24 cellular contexts compared by ENCODE assay signal in genomic region chr2:30771200-30771599, GRCh38. TPM values are rescaled to one million over a fixed set of nuclear protein-coding genes. Genes with fewer than 3 reads are reported as not detected.
A peak's percentile ranks its signal among the peaks of the same experiment; 100 is the strongest.
DNase-seq lines count a peak whose midpoint lies in the region; ATAC-seq and TF ChIP-seq lines count a peak whose summit lies in the region.
"Had no signal": no experiment of that assay in that cellular context is flagged by ENCODE, and none has a peak within 500 bp of the region (broad histone marks: within the 10 kb centered on the region; RNA-seq: fewer than 3 reads in every experiment).

No MANE protein-coding gene starts in this region.

- no peak overlapping the region for H2AFZ ChIP-seq in mammary epithelial cell (ENCODE audit: low read depth, low read length)

- H3K79me2 ChIP-seq in mammary epithelial cell (ENCODE audit: insufficient read depth, low read length) = no peaks in the 10 kb centered on the region

- POLR2A ChIA-PET in MCF 10A (lab: Yijun Ruan, JAX) = no interaction called here

- no peaks in the 10 kb centered on the region for H4K20me1 ChIP-seq in mammary epithelial cell (ENCODE audit: insufficient read depth, low read length)

- dilution Hi-C loops in mammary epithelial cell (cut with HindIII; ENCODE audit: low sequenced_read_pairs) = no loop called here

- H3K9me3 ChIP-seq in mammary epithelial cell (replicated peaks; ENCODE audit: insufficient read depth, low read length) = no peaks in the 10 kb centered on the region
- H3K9me3 ChIP-seq: SJSA1 had no signal

- no TSS peak for BruUV-seq in MCF 10A (replicated peaks; lab: Mats Ljungman, UMichigan)
- no TSS peak for BruUV-seq in mammary epithelial cell (replicated peaks; lab: Mats Ljungman, UMichigan)

- no peak overlapping the region for H3K4me3 ChIP-seq in mammary epithelial cell (replicated peaks in 1 of 3; ENCODE audit: insufficient read depth in 1 of 3, low read depth in 2 of 3, low read length in 3 of 3)
- H3K4me3 ChIP-seq: SJSA1 had no signal

- H3K36me3 Mint-ChIP-seq in MCF 10A (ENCODE audit: insufficient read depth, unreplicated experiment) = no peaks in the 10 kb centered on the region
- H3K36me3 Mint-ChIP-seq: CD8-positive, alpha-beta memory T cell had no signal

- WGBS in mammary epithelial cell (ENCODE audit: low coverage, missing lambda C conversion rate) = 64% methylated on average over 5 of the region's 5 CpGs

- no peaks in the 10 kb centered on the region for H3K9me3 Mint-ChIP-seq in MCF 10A (ENCODE audit: unreplicated experiment)
- H3K9me3 Mint-ChIP-seq: CD8-positive, alpha-beta memory T cell had no signal

- H3K4me3 Mint-ChIP-seq in MCF 10A (ENCODE audit: unreplicated experiment) = no peak overlapping the region
- H3K4me3 Mint-ChIP-seq: CD8-positive, alpha-beta memory T cell; IgD-negative memory B cell had no signal

- CTCF ChIA-PET in MCF 10A (lab: Yijun Ruan, JAX) = no interaction called here
- CTCF ChIA-PET in mammary epithelial cell (lab: Charles Lee; ENCODE audit: low non-redundant PET) = no interaction called here

- intact Hi-C loops in MCF 10A (cut with micrococcal nuclease) (no loop called here), mammary epithelial cell (cut with micrococcal nuclease) (no loop called here), posterior vena cava (cut with DNase I) (no loop called here)

- no peaks in the 10 kb centered on the region for H3K36me3 ChIP-seq in mammary epithelial cell (ENCODE audit: insufficient read depth, low read length)
- H3K36me3 ChIP-seq: SJSA1 had no signal

- no peak for ATAC-seq in HG03095 (IDR thresholded peaks at IDR 0.05; ENCODE audit: unreplicated experiment)
- ATAC-seq in HG02885 (IDR thresholded peaks at IDR 0.05; ENCODE audit: poor library complexity, unreplicated experiment) = no peak
- ATAC-seq: HCT116 had no signal

- peaks cover 88% of the 10 kb centered on the region for H3K27me3 Mint-ChIP-seq in MCF 10A (ENCODE audit: insufficient read depth, unreplicated experiment)

- DNase-seq in MCF 10A (ENCODE audit: unreplicated experiment) (no peak), mammary epithelial cell (no peak), islet precursor cell (peak; percentile 17), posterior vena cava (ENCODE audit: low spot score) (peak; percentile 22), NCI-H226 (no peak)
- DNase-seq: AML-193; C1 segment of cervical spinal cord; CD8-positive, alpha-beta memory T cell; MV-4-11; NCI-H1105 treated with DMSO at 0.1 percent for 48 hours; NCI-H1694; NCI-H2081 treated with DMSO at 0.1 percent for 48 hours; NCI-H2171 treated with DMSO at 0.1 percent for 48 hours; NCI-H446; NCI-H526 treated with DMSO at 0.1 percent for 48 hours; OCI-M1 had no signal

- TF ChIP-seq CTCF in MCF 10A (IDR thresholded peaks at IDR 0.05; ENCODE audit: unreplicated experiment) (no peak), mammary epithelial cell (conservative IDR thresholded peaks at IDR 0.05 in 1 of 2, IDR thresholded peaks at IDR 0.05 in 1 of 2; ENCODE audit: extremely low read depth in 1 of 2, insufficient read depth in 1 of 2, low read depth in 1 of 2, low read length in 2 of 2) (no peak)

- H3K9ac ChIP-seq in mammary epithelial cell (ENCODE audit: insufficient read depth, low read length) = no peak overlapping the region

- H3K4me2 ChIP-seq in mammary epithelial cell (ENCODE audit: insufficient read depth, low read depth, low read length) = no peak overlapping the region

- H3K27ac Mint-ChIP-seq in MCF 10A (ENCODE audit: low read depth, unreplicated experiment) = peak overlapping the region; percentile 40
- H3K27ac Mint-ChIP-seq: IgD-negative memory B cell had no signal

- no peaks in the 10 kb centered on the region for H3K4me1 Mint-ChIP-seq in MCF 10A (ENCODE audit: insufficient read depth, unreplicated experiment)

- no peak overlapping the region for H3K27ac ChIP-seq in mammary epithelial cell (ENCODE audit: insufficient read depth, low read depth, low read length)
- H3K27ac ChIP-seq: SJSA1 had no signal

- in situ Hi-C loops in mammary epithelial cell (cut with MboI; ENCODE audit: low sequenced_read_pairs in 2 of 2) = no loop called here

- H3K27me3 ChIP-seq in mammary epithelial cell (ENCODE audit: insufficient read depth, low read length) = no peaks in the 10 kb centered on the region

- peaks cover 3% of the 10 kb centered on the region for H3K4me1 ChIP-seq in mammary epithelial cell (ENCODE audit: insufficient read depth, low read length)
- H3K4me1 ChIP-seq: SJSA1 had no signal

RNA-seq across cellular contexts. Expression of gene CAPN13, which starts 36.0 kb away (rescaled TPM):
- total RNA-seq in MCF 10A (2022) (not detected in 2 replicates), mammary epithelial cell (under 1 TPM in 1 of 2 donors, not detected in 1; 0.17 TPM), posterior vena cava (not detected)
- polyA plus RNA-seq in mammary epithelial cell = not detected
- not detected for polyA minus RNA-seq in mammary epithelial cell
- total RNA-seq: A172; CD8-positive, alpha-beta memory T cell; Daoy; SJSA1 had no signal
- polyA plus RNA-seq: AG04450; CD8-positive, alpha-beta memory T cell; IgD-negative memory B cell had no signal

Comparison
In these comparisons a context has a peak if more than half of its experiments do, and no peak if none do; other contexts are left out.
1. DNase-seq: peak in islet precursor cell (single experiment) and posterior vena cava (single experiment); none in MCF 10A (single experiment), mammary epithelial cell (single experiment) and NCI-H226 (single experiment).